ENCODE assay signal across 20 cellular contexts in genomic region chr3:36859494-36859893, GRCh38.
DNase-seq lines count a peak whose midpoint lies in the region; ATAC-seq and TF ChIP-seq lines count a peak whose summit lies in the region.
"Had no signal": no experiment of that assay in that cellular context is flagged by ENCODE, and none has a peak within 500 bp of the region (broad histone marks: within the 10 kb centered on the region; RNA-seq: fewer than 3 reads in every experiment).

No MANE protein-coding gene starts in this region.

- peak overlapping the region; percentile 18 for H3K27ac Mint-ChIP-seq in activated naive CD4-positive, alpha-beta T cell treated with anti-CD3 and anti-CD28 coated beads, Interleukin-2, amount 50 U/mL, for 24 hours
- H3K27ac Mint-ChIP-seq in GM23338, result 0 out of 2 replicates have a peak overlapping the region, but pooled peaks have one; percentile 7
- peak overlapping the region; percentile 11 for H3K27ac Mint-ChIP-seq in stimulated activated naive B cell treated with anti-CD40 and anti-IgM and Interleukin-4, amounts not matched to agents 10 μg/mL and 1 μg/mL and 100 μg/mL, for 72 hours
- H3K27ac Mint-ChIP-seq: CD4-positive, alpha-beta T cell had no signal

- no peak for TF ChIP-seq CTCF in GM23338 (conservative IDR thresholded peaks at IDR 0.05; ENCODE audit: low read depth in 2 of 2)

- no peaks in the 10 kb centered on the region; the same call in 1 of the 2 replicates for H3K9me2 ChIP-seq in GM23338 (ENCODE audit: insufficient read depth)

- H3K9me3 Mint-ChIP-seq in activated naive CD4-positive, alpha-beta T cell treated with anti-CD3 and anti-CD28 coated beads, Interleukin-2, amount 50 U/mL, for 24 hours, result no peaks in the 10 kb centered on the region
- H3K9me3 Mint-ChIP-seq in GM23338, result no peaks in the 10 kb centered on the region
- H3K9me3 Mint-ChIP-seq in stimulated activated naive B cell treated with anti-CD40 and anti-IgM and Interleukin-4, amounts not matched to agents 10 μg/mL and 1 μg/mL and 100 μg/mL, for 72 hours, result no peaks in the 10 kb centered on the region
- H3K9me3 Mint-ChIP-seq: CD4-positive, alpha-beta T cell had no signal

- H3K27ac ChIP-seq in GM23338 (ENCODE audit: low read depth), result no peak overlapping the region
- H3K27ac ChIP-seq: 22Rv1; BLaER1 treated with 17β-estradiol and CSF1 and Interleukin-3, amounts not matched to agents 10 nM and 100 nM had no signal

- H3K4me1 ChIP-seq in GM23338 (ENCODE audit: insufficient read depth), result no peaks in the 10 kb centered on the region
- H3K4me1 ChIP-seq: BE2C had no signal

- no peak overlapping the region for H3K4me3 ChIP-seq in GM23338
- H3K4me3 ChIP-seq: BLaER1 treated with 17β-estradiol and CSF1 and Interleukin-3, amounts not matched to agents 10 nM and 100 nM had no signal

- H2AFZ ChIP-seq in GM23338, result no peak overlapping the region

- no peaks in the 10 kb centered on the region for H4K20me1 ChIP-seq in GM23338 (replicated peaks; ENCODE audit: insufficient read depth)
- H4K20me1 ChIP-seq: BLaER1 treated with 17β-estradiol and CSF1 and Interleukin-3, amounts not matched to agents 10 nM and 100 nM had no signal

- H3K4me1 Mint-ChIP-seq in activated naive CD4-positive, alpha-beta T cell treated with anti-CD3 and anti-CD28 coated beads, Interleukin-2, amount 50 U/mL, for 24 hours, result peaks cover 10% of the 10 kb centered on the region
- peaks cover 2% of the 10 kb centered on the region; the same call in 1 of the 3 replicates for H3K4me1 Mint-ChIP-seq in GM23338
- H3K4me1 Mint-ChIP-seq in stimulated activated naive B cell treated with anti-CD40 and anti-IgM and Interleukin-4, amounts not matched to agents 10 μg/mL and 1 μg/mL and 100 μg/mL, for 72 hours, result peaks cover under 1 to 9% of the 10 kb centered on the region in 2 donors

- intact Hi-C loops in head of caudate nucleus (cut with DNase I), result no loop called here

- ATAC-seq in GM23338, result no peak
- ATAC-seq in stimulated activated naive B cell treated with anti-CD40 and anti-IgM and Interleukin-4, amounts not matched to agents 10 μg/mL and 1 μg/mL and 100 μg/mL, for 72 hours (replicated peaks), result no peak
- no peak for ATAC-seq in HG02763 (IDR thresholded peaks at IDR 0.05; ENCODE audit: unreplicated experiment)

- no peaks in the 10 kb centered on the region for H3K79me2 ChIP-seq in GM23338 (replicated peaks; ENCODE audit: insufficient read depth)

- H3K36me3 Mint-ChIP-seq in activated naive CD4-positive, alpha-beta T cell treated with anti-CD3 and anti-CD28 coated beads, Interleukin-2, amount 50 U/mL, for 24 hours, result peaks cover 28% of the 10 kb centered on the region
- H3K36me3 Mint-ChIP-seq in GM23338 (ENCODE audit: low read depth), result peaks cover 4% of the 10 kb centered on the region; the same call in 1 of the 3 replicates
- H3K36me3 Mint-ChIP-seq in stimulated activated naive B cell treated with anti-CD40 and anti-IgM and Interleukin-4, amounts not matched to agents 10 μg/mL and 1 μg/mL and 100 μg/mL, for 72 hours, result peaks cover 25 to 44% of the 10 kb centered on the region in 2 donors

- DNase-seq in activated naive CD4-positive, alpha-beta T cell treated with anti-CD3 and anti-CD28 coated beads, Interleukin-2, amount 50 U/mL, for 16 hours, result no peak
- DNase-seq in GM23338 (ENCODE audit: low spot score) (no peak), head of caudate nucleus (peak in 39 of 42 donors; percentile 14 to 82 (median 52)), NCI-H82 treated with DMSO at 0.1 percent for 48 hours (lab: John Stamatoyannopoulos, UW; ENCODE audit: unreplicated experiment) (no peak)
- no peak for DNase-seq in stimulated activated naive B cell treated with anti-CD40 and anti-IgM and Interleukin-4, amounts not matched to agents 10 μg/mL and 1 μg/mL and 100 μg/mL, for 72 hours
- DNase-seq in activated CD8-positive, alpha-beta memory T cell treated with anti-CD3 and anti-CD28 coated beads, Interleukin-2, amount 50 U/mL, for 48 hours, result no peak
- DNase-seq: BE2C; Calu3; CD4-positive, alpha-beta T cell; COR-L47; DMS53; DMS79 treated with DMSO at 0.1 percent for 48 hours; GF-D8; H7; HCEC 1CT had no signal

- H3K27me3 ChIP-seq in GM23338 (ENCODE audit: insufficient read depth), result no peaks in the 10 kb centered on the region
- H3K27me3 ChIP-seq: BE2C; BLaER1 treated with 17β-estradiol and CSF1 and Interleukin-3, amounts not matched to agents 10 nM and 100 nM had no signal

- no peaks in the 10 kb centered on the region for H3K36me3 ChIP-seq in GM23338 (ENCODE audit: insufficient read depth)
- H3K36me3 ChIP-seq: BE2C had no signal

- no peak overlapping the region for H3K4me3 Mint-ChIP-seq in activated naive CD4-positive, alpha-beta T cell treated with anti-CD3 and anti-CD28 coated beads, Interleukin-2, amount 50 U/mL, for 24 hours
- no peak overlapping the region for H3K4me3 Mint-ChIP-seq in GM23338
- no peak overlapping the region for H3K4me3 Mint-ChIP-seq in stimulated activated naive B cell treated with anti-CD40 and anti-IgM and Interleukin-4, amounts not matched to agents 10 μg/mL and 1 μg/mL and 100 μg/mL, for 72 hours
- H3K4me3 Mint-ChIP-seq: CD14-positive monocyte; CD4-positive, alpha-beta T cell had no signal

- H3K27me3 Mint-ChIP-seq in activated naive CD4-positive, alpha-beta T cell treated with anti-CD3 and anti-CD28 coated beads, Interleukin-2, amount 50 U/mL, for 24 hours, result no peaks in the 10 kb centered on the region
- no peaks in the 10 kb centered on the region for H3K27me3 Mint-ChIP-seq in GM23338 (ENCODE audit: insufficient read depth, low read depth, poor library complexity)
- H3K27me3 Mint-ChIP-seq in stimulated activated naive B cell treated with anti-CD40 and anti-IgM and Interleukin-4, amounts not matched to agents 10 μg/mL and 1 μg/mL and 100 μg/mL, for 72 hours, result no peaks in the 10 kb centered on the region
- H3K27me3 Mint-ChIP-seq: CD4-positive, alpha-beta T cell had no signal

- H3F3A ChIP-seq in GM23338 (replicated peaks; ENCODE audit: low read depth), result no peaks in the 10 kb centered on the region

- no peak overlapping the region for H3K4me2 ChIP-seq in GM23338
- H3K4me2 ChIP-seq: BLaER1 treated with 17β-estradiol and CSF1 and Interleukin-3, amounts not matched to agents 10 nM and 100 nM had no signal

TF ChIP-seq in GM23338, 12 proteins besides CTCF, POLR2A, EP300 and RAD21:
- no peak for TF ChIP-seq ETS1 (IDR thresholded peaks at IDR 0.05)
- no peak for TF ChIP-seq CREB1 (CRISPR knock-in tag; IDR thresholded peaks at IDR 0.05; ENCODE audit: low read depth)
- no peak for TF ChIP-seq POLR2AphosphoS5 (IDR thresholded peaks at IDR 0.05; ENCODE audit: low read depth)
- no peak for TF ChIP-seq JUNB (IDR thresholded peaks at IDR 0.05; ENCODE audit: unreplicated experiment)
- TF ChIP-seq EZH2 (IDR thresholded peaks at IDR 0.05; ENCODE audit: low read depth, unreplicated experiment), result no peak
- TF ChIP-seq EZH2phosphoT487 (IDR thresholded peaks at IDR 0.05; ENCODE audit: unreplicated experiment), result no peak
- TF ChIP-seq ZNF331 (CRISPR knock-in tag; IDR thresholded peaks at IDR 0.05; ENCODE audit: low read depth), result no peak

Comparison
In these comparisons a context has a peak if more than half of its experiments do, and no peak if none do; other contexts are left out.
1. DNase-seq: peak in head of caudate nucleus (39 of 42); none in activated naive CD4-positive, alpha-beta T cell treated with anti-CD3 and anti-CD28 coated beads, Interleukin-2, amount 50 U/mL, for 16 hours (single experiment), GM23338 (single experiment), stimulated activated naive B cell treated with anti-CD40 and anti-IgM and Interleukin-4, amounts not matched to agents 10 μg/mL and 1 μg/mL and 100 μg/mL, for 72 hours (single experiment), activated CD8-positive, alpha-beta memory T cell treated with anti-CD3 and anti-CD28 coated beads, Interleukin-2, amount 50 U/mL, for 48 hours (single experiment) and NCI-H82 treated with DMSO at 0.1 percent for 48 hours (single experiment).
2. Peak in every context shown above with its lines, with median percentiles within 50 percentile points of each other: H3K27ac Mint-ChIP-seq.